Comparison of ENCODE assay signal across 1 cellular context in genomic region chr10:114728325-114728724, GRCh38.
TF ChIP-seq lines count a peak whose summit lies in the region.

No MANE protein-coding gene starts in this region.

TF ChIP-seq in HepG2, 621 proteins besides CTCF, POLR2A, EP300 and RAD21:
- TF ChIP-seq ZNF337 (CRISPR knock-in tag; IDR thresholded peaks at IDR 0.05; ENCODE audit: borderline replicate concordance, low read depth) (no peak), ATF7 (IDR thresholded peaks at IDR 0.05) (0 out of 2 replicates have a peak, but pooled peaks have one; percentile 11), ATF7 (CRISPR knock-in tag; IDR thresholded peaks at IDR 0.05) (no peak), ARID2 (CRISPR knock-in tag; IDR thresholded peaks at IDR 0.05; ENCODE audit: borderline replicate concordance) (no peak), ZSCAN12 (CRISPR knock-in tag; IDR thresholded peaks at IDR 0.05) (no peak), DBP (CRISPR knock-in tag; IDR thresholded peaks at IDR 0.05; ENCODE audit: not compliant biosample characterization) (no peak), ZNF317 (CRISPR knock-in tag; IDR thresholded peaks at IDR 0.05) (no peak), ZC3H4 (CRISPR knock-in tag; IDR thresholded peaks at IDR 0.05; ENCODE audit: borderline replicate concordance) (no peak)
TF ChIP-seq in HepG2: peak in this region for 1.
